In the genomic region with DNA sequence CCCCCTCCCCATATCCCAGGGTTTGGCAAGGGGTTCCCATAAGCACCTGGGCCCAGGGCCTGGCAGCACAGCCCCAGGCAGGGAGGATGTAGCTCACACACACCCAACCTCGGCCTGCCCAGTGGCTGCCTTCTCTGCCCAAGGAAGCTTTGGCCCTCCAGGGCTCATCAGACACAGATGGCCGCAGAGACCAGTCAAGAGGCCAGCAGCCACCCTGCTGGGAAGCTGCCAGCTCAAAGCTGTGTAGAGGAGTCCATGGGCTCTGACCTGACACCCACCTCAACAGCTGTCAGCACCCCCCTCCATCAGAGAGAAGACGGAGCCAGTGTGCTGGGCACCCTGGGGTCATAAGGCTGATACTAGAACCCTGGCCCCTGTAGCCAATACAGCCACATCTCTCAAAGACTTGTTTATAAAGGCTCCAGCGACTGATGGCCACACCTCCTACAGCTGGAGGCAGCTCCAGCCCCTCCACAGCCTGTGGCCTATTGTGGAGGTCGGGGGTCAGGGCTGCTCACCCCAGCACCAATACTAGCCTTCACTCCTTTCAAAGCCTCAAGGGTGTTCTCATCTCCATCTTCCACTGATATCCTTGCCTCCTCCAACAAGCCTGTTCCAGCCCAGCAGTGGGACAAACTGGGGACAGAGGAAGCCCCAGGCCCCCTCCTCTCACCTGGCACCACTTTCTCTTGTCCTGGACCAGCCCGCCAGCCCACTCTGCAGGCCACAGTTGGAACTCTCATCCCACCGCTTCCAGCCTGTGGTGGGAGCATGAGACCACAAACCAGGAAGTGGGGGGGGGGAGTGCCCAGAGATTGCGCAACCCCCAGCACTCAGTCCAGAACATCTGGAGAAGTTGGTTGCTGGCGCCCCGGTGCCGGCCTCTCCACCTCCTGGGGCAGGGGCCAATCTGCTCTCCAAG, we compare ENCODE assay signal across 8 cellular contexts. TPM values are rescaled to one million over a fixed set of nuclear protein-coding genes. Genes with fewer than 3 reads are reported as not detected.
DNase-seq lines count a peak whose midpoint lies in the region; ATAC-seq and TF ChIP-seq lines count a peak whose summit lies in the region.

No MANE protein-coding gene starts in this region.

- intact Hi-C loops in Calu3 (cut with micrococcal nuclease; ENCODE audit: unreplicated experiment), result no loop called here

- CTCF ChIA-PET in Calu3 (lab: Charles Lee), result interaction anchor here (1.1 kb wide), 1 partner anchor 10 kb away, joined by 4 read pairs; no protein-coding TSS in a partner anchor

- H3K27ac Mint-ChIP-seq in Calu3 (ENCODE audit: unreplicated experiment), result no peak overlapping the region

- H3K9me3 Mint-ChIP-seq in Calu3 (ENCODE audit: low read depth, unreplicated experiment), result no peaks in the 10 kb centered on the region

- TF ChIP-seq CTCF in Calu3 (IDR thresholded peaks at IDR 0.05; ENCODE audit: unreplicated experiment) (no peak), astrocyte of the cerebellum (IDR thresholded peaks at IDR 0.05; ENCODE audit: low read depth, low read length, missing control alignments) (peak; percentile 48), kidney epithelial cell (IDR thresholded peaks at IDR 0.05; ENCODE audit: insufficient read depth, low read length, poor library complexity, severe bottlenecking) (peak; percentile 33)

- H3K36me3 ChIP-seq in kidney epithelial cell (ENCODE audit: control insufficient read depth, insufficient read depth, low read length), result no peaks in the 10 kb centered on the region

- DNase-seq in Calu3 (no peak), M059J (ENCODE audit: low read depth) (peak; percentile 63), astrocyte of the cerebellum (ENCODE audit: low read depth) (peak; percentile 59), kidney epithelial cell (ENCODE audit: low read depth) (no peak), NCI-H2227 treated with DMSO at 0.1 percent for 48 hours (lab: John Stamatoyannopoulos, UW) (no peak), midbrain (lab: John Stamatoyannopoulos, UW) (no peak)

- no TSS peak for BruUV-seq in Calu3 (replicated peaks; lab: Mats Ljungman, UMichigan)

- peak overlapping the region; percentile 47 for H3K27ac ChIP-seq in temporal lobe (ENCODE audit: low read depth, low read length)

- no peak for ATAC-seq in HG03439 (IDR thresholded peaks at IDR 0.05; ENCODE audit: unreplicated experiment)

- peak overlapping the region; percentile 80 for H3K4me3 Mint-ChIP-seq in Calu3 (ENCODE audit: low read depth, unreplicated experiment)

- no peaks in the 10 kb centered on the region for H3K27me3 ChIP-seq in kidney epithelial cell (ENCODE audit: control insufficient read depth, insufficient read depth, low read length)

- peaks cover 34% of the 10 kb centered on the region for H3K4me1 Mint-ChIP-seq in Calu3 (ENCODE audit: low read depth, unreplicated experiment)

- no peaks in the 10 kb centered on the region for H3K27me3 Mint-ChIP-seq in Calu3 (ENCODE audit: unreplicated experiment)

- peaks cover 82% of the 10 kb centered on the region for H3K36me3 Mint-ChIP-seq in Calu3 (ENCODE audit: insufficient read depth, unreplicated experiment)

- in situ Hi-C loops in astrocyte of the cerebellum (cut with HindIII; ENCODE audit: low sequenced_read_pairs), result no loop called here

- H3K4me3 ChIP-seq in astrocyte of the cerebellum (ENCODE audit: low read depth, low read length), result no peak overlapping the region
- H3K4me3 ChIP-seq in kidney epithelial cell (ENCODE audit: low read depth, low read length), result no peak overlapping the region

RNA-seq across cellular contexts. Expression of a gene that starts 2.2 kb away (rescaled TPM):
- total RNA-seq in Calu3 (2022) (40.1 and 45.6 TPM in 2 replicates), kidney epithelial cell (130 and 141 TPM in 2 replicates), temporal lobe (36.6 TPM)
- 67.3 and 91.9 TPM in 2 replicates for total RNA-seq in M059J (2014; rRNA removed; shearing (Covaris generic))

RNA-seq across cellular contexts. Expression of a gene that starts 3.4 kb away (rescaled TPM):
- 47.3 and 60.2 TPM in 2 replicates for total RNA-seq in Calu3 (2022)
- total RNA-seq in M059J (2014; rRNA removed; shearing (Covaris generic)), result 4.9 and 11.9 TPM in 2 replicates
- total RNA-seq in kidney epithelial cell, result 36.0 and 40.2 TPM in 2 replicates
- 0.98 TPM for total RNA-seq in temporal lobe

RNA-seq across cellular contexts. Expression of a gene that starts 22.2 kb away (rescaled TPM):
- total RNA-seq in Calu3 (2022) (37.8 and 38.7 TPM in 2 replicates), kidney epithelial cell (12.7 and 25.4 TPM in 2 replicates), temporal lobe (12.5 TPM)
- total RNA-seq in M059J (2014; rRNA removed; shearing (Covaris generic)), result 49.5 and 50.4 TPM in 2 replicates

RNA-seq across cellular contexts. Expression of a gene that starts 22.4 kb away (rescaled TPM):
- 27.4 and 29.1 TPM in 2 replicates for total RNA-seq in Calu3 (2022)
- total RNA-seq in M059J (2014; rRNA removed; shearing (Covaris generic)), result 8.3 and 11.2 TPM in 2 replicates
- total RNA-seq in kidney epithelial cell, result 5.5 and 7.8 TPM in 2 replicates
- total RNA-seq in temporal lobe, result 2.5 TPM

Comparison
In these comparisons a context has a peak if more than half of its experiments do, and no peak if none do; other contexts are left out.
1. DNase-seq: peak in M059J (single experiment) and astrocyte of the cerebellum (single experiment); none in Calu3 (single experiment), kidney epithelial cell (single experiment), NCI-H2227 treated with DMSO at 0.1 percent for 48 hours (single experiment) and midbrain (single experiment).